In genomic region chr19:4077800-4078683, GRCh38 we compare ENCODE assay signal across 1 cellular context.
A peak's percentile ranks its signal among the peaks of the same experiment; 100 is the strongest.
TF ChIP-seq lines count a peak whose summit lies in the region.

No MANE protein-coding gene starts in this region.

TF ChIP-seq in HepG2, 621 proteins besides CTCF, POLR2A, EP300 and RAD21 (continued from another document and continues in another):
- TF ChIP-seq HNRNPLL (IDR thresholded peaks at IDR 0.05; ENCODE audit: low read depth, low read length, poor library complexity, severe bottlenecking) (peak; percentile 0), ISX (CRISPR knock-in tag; conservative IDR thresholded peaks at IDR 0.05) (no peak), SOX6 (IDR thresholded peaks at IDR 0.05) (no peak), SOX6 (CRISPR knock-in tag; IDR thresholded peaks at IDR 0.05) (0 out of 2 replicates have a peak, but pooled peaks have one; percentile 20), DMTF1 (CRISPR knock-in tag; IDR thresholded peaks at IDR 0.05) (no peak), TMF1 (CRISPR knock-in tag; IDR thresholded peaks at IDR 0.05; ENCODE audit: low read depth) (no peak), ZNF790 (CRISPR knock-in tag; IDR thresholded peaks at IDR 0.05; ENCODE audit: borderline replicate concordance) (no peak), ZNF256 (CRISPR knock-in tag; conservative IDR thresholded peaks at IDR 0.05) (no peak), RXRB (CRISPR knock-in tag; IDR thresholded peaks at IDR 0.05; ENCODE audit: borderline replicate concordance) (0 out of 2 replicates have a peak, but pooled peaks have one; percentile 22), HNF4A (CRISPR knock-in tag; IDR thresholded peaks at IDR 0.05) (peak; percentile 35; the same call in 1 of the 2 replicates), ARID2 (CRISPR knock-in tag; IDR thresholded peaks at IDR 0.05; ENCODE audit: borderline replicate concordance) (no peak), ZGPAT (CRISPR knock-in tag; IDR thresholded peaks at IDR 0.05) (0 out of 2 replicates have a peak, but pooled peaks have one; percentile 21), CAMTA2 (CRISPR knock-in tag; IDR thresholded peaks at IDR 0.05; ENCODE audit: borderline replicate concordance) (no peak), ELF3 (CRISPR knock-in tag; IDR thresholded peaks at IDR 0.05) (no peak), ELF1 (CRISPR knock-in tag; IDR thresholded peaks at IDR 0.05) (0 out of 2 replicates have a peak, but pooled peaks have one; percentile 8), ZNF687 (CRISPR knock-in tag; IDR thresholded peaks at IDR 0.05) (peak; percentile 51), POLR2G (IDR thresholded peaks at IDR 0.05; ENCODE audit: low read depth, low read length) (peak; percentile 73), BRD4 (CRISPR knock-in tag; IDR thresholded peaks at IDR 0.05) (no peak), ZNF660 (CRISPR knock-in tag; IDR thresholded peaks at IDR 0.05; ENCODE audit: borderline replicate concordance, low read depth) (no peak), AGO1 (IDR thresholded peaks at IDR 0.05; ENCODE audit: low read depth, low read length, poor library complexity, severe bottlenecking) (peak; percentile 7), ZNF335 (CRISPR knock-in tag; IDR thresholded peaks at IDR 0.05) (no peak), ZKSCAN1 (IDR thresholded peaks at IDR 0.05; ENCODE audit: low read length) (no peak), SAP130 (CRISPR knock-in tag; IDR thresholded peaks at IDR 0.05; ENCODE audit: low read depth) (peak; percentile 50), ZFY (CRISPR knock-in tag; IDR thresholded peaks at IDR 0.05) (0 out of 2 replicates have a peak, but pooled peaks have one; percentile 11), ZNF264 (CRISPR knock-in tag; IDR thresholded peaks at IDR 0.05) (no peak), HOXA3 (CRISPR knock-in tag; IDR thresholded peaks at IDR 0.05) (no peak; the same call in 1 of the 2 replicates), CSRNP1 (CRISPR knock-in tag; IDR thresholded peaks at IDR 0.05) (no peak), ZNF501 (CRISPR knock-in tag; IDR thresholded peaks at IDR 0.05) (no peak)
- TF ChIP-seq, protein P1, sequence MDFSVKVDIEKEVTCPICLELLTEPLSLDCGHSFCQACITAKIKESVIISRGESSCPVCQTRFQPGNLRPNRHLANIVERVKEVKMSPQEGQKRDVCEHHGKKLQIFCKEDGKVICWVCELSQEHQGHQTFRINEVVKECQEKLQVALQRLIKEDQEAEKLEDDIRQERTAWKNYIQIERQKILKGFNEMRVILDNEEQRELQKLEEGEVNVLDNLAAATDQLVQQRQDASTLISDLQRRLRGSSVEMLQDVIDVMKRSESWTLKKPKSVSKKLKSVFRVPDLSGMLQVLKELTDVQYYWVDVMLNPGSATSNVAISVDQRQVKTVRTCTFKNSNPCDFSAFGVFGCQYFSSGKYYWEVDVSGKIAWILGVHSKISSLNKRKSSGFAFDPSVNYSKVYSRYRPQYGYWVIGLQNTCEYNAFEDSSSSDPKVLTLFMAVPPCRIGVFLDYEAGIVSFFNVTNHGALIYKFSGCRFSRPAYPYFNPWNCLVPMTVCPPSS (IDR thresholded peaks at IDR 0.05) = no peak
- TF ChIP-seq, protein P2, sequence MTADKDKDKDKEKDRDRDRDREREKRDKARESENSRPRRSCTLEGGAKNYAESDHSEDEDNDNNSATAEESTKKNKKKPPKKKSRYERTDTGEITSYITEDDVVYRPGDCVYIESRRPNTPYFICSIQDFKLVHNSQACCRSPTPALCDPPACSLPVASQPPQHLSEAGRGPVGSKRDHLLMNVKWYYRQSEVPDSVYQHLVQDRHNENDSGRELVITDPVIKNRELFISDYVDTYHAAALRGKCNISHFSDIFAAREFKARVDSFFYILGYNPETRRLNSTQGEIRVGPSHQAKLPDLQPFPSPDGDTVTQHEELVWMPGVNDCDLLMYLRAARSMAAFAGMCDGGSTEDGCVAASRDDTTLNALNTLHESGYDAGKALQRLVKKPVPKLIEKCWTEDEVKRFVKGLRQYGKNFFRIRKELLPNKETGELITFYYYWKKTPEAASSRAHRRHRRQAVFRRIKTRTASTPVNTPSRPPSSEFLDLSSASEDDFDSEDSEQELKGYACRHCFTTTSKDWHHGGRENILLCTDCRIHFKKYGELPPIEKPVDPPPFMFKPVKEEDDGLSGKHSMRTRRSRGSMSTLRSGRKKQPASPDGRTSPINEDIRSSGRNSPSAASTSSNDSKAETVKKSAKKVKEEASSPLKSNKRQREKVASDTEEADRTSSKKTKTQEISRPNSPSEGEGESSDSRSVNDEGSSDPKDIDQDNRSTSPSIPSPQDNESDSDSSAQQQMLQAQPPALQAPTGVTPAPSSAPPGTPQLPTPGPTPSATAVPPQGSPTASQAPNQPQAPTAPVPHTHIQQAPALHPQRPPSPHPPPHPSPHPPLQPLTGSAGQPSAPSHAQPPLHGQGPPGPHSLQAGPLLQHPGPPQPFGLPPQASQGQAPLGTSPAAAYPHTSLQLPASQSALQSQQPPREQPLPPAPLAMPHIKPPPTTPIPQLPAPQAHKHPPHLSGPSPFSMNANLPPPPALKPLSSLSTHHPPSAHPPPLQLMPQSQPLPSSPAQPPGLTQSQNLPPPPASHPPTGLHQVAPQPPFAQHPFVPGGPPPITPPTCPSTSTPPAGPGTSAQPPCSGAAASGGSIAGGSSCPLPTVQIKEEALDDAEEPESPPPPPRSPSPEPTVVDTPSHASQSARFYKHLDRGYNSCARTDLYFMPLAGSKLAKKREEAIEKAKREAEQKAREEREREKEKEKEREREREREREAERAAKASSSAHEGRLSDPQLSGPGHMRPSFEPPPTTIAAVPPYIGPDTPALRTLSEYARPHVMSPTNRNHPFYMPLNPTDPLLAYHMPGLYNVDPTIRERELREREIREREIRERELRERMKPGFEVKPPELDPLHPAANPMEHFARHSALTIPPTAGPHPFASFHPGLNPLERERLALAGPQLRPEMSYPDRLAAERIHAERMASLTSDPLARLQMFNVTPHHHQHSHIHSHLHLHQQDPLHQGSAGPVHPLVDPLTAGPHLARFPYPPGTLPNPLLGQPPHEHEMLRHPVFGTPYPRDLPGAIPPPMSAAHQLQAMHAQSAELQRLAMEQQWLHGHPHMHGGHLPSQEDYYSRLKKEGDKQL (CRISPR knock-in tag; IDR thresholded peaks at IDR 0.05; ENCODE audit: low read depth) = no peak
- TF ChIP-seq, protein P3, sequence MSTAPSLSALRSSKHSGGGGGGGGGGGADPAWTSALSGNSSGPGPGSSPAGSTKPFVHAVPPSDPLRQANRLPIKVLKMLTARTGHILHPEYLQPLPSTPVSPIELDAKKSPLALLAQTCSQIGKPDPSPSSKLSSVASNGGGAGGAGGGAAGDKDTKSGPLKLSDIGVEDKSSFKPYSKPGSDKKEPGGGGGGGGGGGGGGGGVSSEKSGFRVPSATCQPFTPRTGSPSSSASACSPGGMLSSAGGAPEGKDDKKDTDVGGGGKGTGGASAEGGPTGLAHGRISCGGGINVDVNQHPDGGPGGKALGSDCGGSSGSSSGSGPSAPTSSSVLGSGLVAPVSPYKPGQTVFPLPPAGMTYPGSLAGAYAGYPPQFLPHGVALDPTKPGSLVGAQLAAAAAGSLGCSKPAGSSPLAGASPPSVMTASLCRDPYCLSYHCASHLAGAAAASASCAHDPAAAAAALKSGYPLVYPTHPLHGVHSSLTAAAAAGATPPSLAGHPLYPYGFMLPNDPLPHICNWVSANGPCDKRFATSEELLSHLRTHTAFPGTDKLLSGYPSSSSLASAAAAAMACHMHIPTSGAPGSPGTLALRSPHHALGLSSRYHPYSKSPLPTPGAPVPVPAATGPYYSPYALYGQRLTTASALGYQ (CRISPR knock-in tag; IDR thresholded peaks at IDR 0.05) = no peak
- TF ChIP-seq, protein P4, sequence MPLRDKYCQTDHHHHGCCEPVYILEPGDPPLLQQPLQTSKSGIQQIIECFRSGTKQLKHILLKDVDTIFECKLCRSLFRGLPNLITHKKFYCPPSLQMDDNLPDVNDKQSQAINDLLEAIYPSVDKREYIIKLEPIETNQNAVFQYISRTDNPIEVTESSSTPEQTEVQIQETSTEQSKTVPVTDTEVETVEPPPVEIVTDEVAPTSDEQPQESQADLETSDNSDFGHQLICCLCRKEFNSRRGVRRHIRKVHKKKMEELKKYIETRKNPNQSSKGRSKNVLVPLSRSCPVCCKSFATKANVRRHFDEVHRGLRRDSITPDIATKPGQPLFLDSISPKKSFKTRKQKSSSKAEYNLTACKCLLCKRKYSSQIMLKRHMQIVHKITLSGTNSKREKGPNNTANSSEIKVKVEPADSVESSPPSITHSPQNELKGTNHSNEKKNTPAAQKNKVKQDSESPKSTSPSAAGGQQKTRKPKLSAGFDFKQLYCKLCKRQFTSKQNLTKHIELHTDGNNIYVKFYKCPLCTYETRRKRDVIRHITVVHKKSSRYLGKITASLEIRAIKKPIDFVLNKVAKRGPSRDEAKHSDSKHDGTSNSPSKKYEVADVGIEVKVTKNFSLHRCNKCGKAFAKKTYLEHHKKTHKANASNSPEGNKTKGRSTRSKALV (CRISPR knock-in tag; IDR thresholded peaks at IDR 0.05) = no peak
- TF ChIP-seq, protein P5, sequence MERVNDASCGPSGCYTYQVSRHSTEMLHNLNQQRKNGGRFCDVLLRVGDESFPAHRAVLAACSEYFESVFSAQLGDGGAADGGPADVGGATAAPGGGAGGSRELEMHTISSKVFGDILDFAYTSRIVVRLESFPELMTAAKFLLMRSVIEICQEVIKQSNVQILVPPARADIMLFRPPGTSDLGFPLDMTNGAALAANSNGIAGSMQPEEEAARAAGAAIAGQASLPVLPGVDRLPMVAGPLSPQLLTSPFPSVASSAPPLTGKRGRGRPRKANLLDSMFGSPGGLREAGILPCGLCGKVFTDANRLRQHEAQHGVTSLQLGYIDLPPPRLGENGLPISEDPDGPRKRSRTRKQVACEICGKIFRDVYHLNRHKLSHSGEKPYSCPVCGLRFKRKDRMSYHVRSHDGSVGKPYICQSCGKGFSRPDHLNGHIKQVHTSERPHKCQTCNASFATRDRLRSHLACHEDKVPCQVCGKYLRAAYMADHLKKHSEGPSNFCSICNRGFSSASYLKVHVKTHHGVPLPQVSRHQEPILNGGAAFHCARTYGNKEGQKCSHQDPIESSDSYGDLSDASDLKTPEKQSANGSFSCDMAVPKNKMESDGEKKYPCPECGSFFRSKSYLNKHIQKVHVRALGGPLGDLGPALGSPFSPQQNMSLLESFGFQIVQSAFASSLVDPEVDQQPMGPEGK (CRISPR knock-in tag; IDR thresholded peaks at IDR 0.05) = peak; percentile 8
